Comparison of ENCODE assay signal across 1 cellular context in the genomic region with DNA sequence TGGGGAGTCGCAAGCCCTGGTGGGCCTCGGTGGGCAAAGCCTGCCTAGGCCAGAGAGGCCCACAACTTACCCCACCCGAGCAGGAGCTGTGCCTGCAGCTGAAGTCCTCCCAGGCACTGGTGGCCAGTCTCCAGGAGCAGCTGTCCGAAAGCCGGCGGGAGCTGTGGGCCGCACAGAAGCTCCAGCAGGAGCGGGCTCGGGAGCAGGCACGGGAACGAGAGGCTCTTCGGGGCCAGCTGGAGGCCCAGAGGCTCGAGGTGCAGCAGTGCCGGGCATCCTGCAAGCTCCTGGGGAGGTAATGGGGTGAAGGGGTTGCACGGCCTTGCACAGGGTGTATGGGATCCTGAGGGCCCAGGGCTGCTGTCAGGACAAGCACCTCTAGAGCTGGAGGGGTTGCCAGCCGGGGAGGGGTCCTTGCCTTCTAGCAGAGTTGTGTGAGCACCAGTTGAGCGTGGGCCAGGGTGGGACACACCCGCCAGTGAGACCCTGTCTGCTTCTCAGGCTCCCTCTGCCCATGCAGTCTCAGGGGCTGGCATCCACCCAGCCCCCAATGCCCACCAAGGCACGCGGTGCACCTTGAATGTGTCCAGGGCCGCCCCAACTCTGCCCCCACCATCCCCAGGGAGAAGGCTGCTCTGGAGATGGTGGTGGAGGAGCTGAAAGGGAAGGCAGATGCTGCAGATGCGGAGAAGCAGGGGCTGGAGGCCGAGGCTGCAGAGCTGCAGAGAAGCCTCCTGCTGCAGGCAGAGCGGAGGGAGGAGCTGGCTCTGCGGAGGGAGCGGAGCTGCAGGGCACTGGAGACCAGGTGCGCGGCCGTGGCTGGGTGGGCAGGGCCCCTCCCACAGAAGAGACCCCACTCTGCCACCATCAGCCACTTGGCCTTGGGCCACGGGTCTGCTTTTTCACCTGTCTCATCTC.
TF ChIP-seq lines count a peak whose summit lies in the region.

No MANE protein-coding gene starts in this region.

TF ChIP-seq in SK-N-SH treated with all-trans-retinoic acid at 6 μM for 48 hours, 23 proteins besides CTCF, POLR2A, EP300 and RAD21 (continued from another document):
- TF ChIP-seq, protein P1, sequence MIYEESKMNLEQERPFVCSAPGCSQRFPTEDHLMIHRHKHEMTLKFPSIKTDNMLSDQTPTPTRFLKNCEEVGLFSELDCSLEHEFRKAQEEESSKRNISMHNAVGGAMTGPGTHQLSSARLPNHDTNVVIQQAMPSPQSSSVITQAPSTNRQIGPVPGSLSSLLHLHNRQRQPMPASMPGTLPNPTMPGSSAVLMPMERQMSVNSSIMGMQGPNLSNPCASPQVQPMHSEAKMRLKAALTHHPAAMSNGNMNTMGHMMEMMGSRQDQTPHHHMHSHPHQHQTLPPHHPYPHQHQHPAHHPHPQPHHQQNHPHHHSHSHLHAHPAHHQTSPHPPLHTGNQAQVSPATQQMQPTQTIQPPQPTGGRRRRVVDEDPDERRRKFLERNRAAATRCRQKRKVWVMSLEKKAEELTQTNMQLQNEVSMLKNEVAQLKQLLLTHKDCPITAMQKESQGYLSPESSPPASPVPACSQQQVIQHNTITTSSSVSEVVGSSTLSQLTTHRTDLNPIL (CRISPR knock-in tag; IDR thresholded peaks at IDR 0.05; ENCODE audit: low read depth), result no peak
